8 cellular contexts compared by ENCODE assay signal in genomic region chr21:44175189-44175588, GRCh38. TPM values are rescaled to one million over a fixed set of nuclear protein-coding genes. Genes with fewer than 3 reads are reported as not detected.
DNase-seq lines count a peak whose midpoint lies in the region; ATAC-seq, FAIRE-seq and TF ChIP-seq lines count a peak whose summit lies in the region.
"Not testable (repeated sequence)": the region's sequence is repeated elsewhere in the genome, so short reads cannot be mapped to it uniquely, and the experiment has no call there.

No MANE protein-coding gene starts in this region.

- H3K27ac ChIP-seq in left lung, upper lobe of right lung: not testable (repeated sequence)

- not testable (repeated sequence) for H3K4me3 ChIP-seq in left lung, upper lobe of right lung

- intact Hi-C loops in Right ventricle myocardium inferior (cut with DNase I); left lung (cut with DNase I); upper lobe of right lung (cut with DNase I): not testable (repeated sequence)

- not testable (repeated sequence) for TF ChIP-seq CTCF in left lung (IDR thresholded peaks at IDR 0.05); upper lobe of right lung (IDR thresholded peaks at IDR 0.05)

- H3K4me1 ChIP-seq in left lung, upper lobe of right lung: not testable (repeated sequence)

- FAIRE-seq in GM18507 (lab: Jason Lieb, UNC), result peak; percentile 92

- H3K27me3 ChIP-seq in left lung, upper lobe of right lung: not testable (repeated sequence)

- not testable (repeated sequence) for H3K9me3 ChIP-seq in left lung, upper lobe of right lung

- not testable (repeated sequence) for DNase-seq in GM18507 (ENCODE audit: extremely low spot score, insufficient read length, low read depth); left lung
- DNase-seq in Right ventricle myocardium inferior (ENCODE audit: missing footprints), result peak; percentile 43
- peak; percentile 68 for DNase-seq in upper lobe of right lung

- ATAC-seq in GM19463 (IDR thresholded peaks at IDR 0.05; ENCODE audit: unreplicated experiment) (peak; percentile 54), HG02642 (IDR thresholded peaks at IDR 0.05; ENCODE audit: poor library complexity, unreplicated experiment) (peak; percentile 45), HG03045 (IDR thresholded peaks at IDR 0.05; ENCODE audit: unreplicated experiment) (peak; percentile 79), HG03439 (IDR thresholded peaks at IDR 0.05; ENCODE audit: unreplicated experiment) (peak; percentile 56), left lung (peak; percentile 47), upper lobe of right lung (peak; percentile 83)
- ATAC-seq in Right ventricle myocardium inferior, result not testable (repeated sequence)

- not testable (repeated sequence) for H3K36me3 ChIP-seq in left lung, upper lobe of right lung

RNA-seq across cellular contexts. Expression of gene GATD3, which starts 41.7 kb away (rescaled TPM):
- total RNA-seq in Right ventricle myocardium inferior (143 TPM), left lung (10 to 100 TPM in 1 of 2 donors, 1 to 10 TPM in 1; 8.8 to 10.8 TPM), upper lobe of right lung (44.5 TPM)
